Comparison of ENCODE assay signal across 8 cellular contexts in the genomic region with DNA sequence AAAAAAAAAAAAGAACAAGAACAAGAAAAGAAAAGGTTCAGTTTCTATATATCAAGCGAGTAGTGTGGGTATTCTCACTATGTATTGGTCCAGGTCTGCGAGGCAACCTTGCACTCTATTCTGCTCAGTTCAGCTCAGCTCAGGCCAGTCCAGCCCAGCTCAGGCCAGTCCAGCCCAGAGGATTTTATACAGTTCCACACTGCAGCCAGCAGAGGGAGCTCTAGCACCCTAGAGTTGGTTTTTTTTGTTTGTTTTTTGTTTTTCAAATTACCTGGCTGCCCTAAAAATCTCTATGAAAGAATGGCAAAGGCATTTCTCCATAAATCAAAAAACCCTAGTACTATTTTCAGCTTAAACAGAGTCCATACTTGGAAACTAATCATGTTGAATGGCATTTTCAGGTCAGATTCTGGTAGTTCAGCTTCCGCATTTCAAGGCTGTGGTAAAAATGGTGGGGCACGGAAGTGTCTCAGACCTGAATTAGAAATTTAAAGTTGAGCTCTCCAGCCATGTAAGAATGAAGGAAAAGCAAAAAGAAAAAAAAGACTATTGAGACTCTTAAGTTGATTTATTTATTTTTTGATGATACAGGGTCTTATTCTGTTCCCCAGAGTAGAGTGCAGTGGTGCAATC. TPM values are rescaled to one million over a fixed set of nuclear protein-coding genes. Genes with fewer than 3 reads are reported as not detected.
A peak's percentile ranks its signal among the peaks of the same experiment; 100 is the strongest.
DNase-seq lines count a peak whose midpoint lies in the region; ATAC-seq and TF ChIP-seq lines count a peak whose summit lies in the region.

No MANE protein-coding gene starts in this region.

- TF ChIP-seq CTCF in lower leg skin (IDR thresholded peaks at IDR 0.05), result peak in 1 of 3 donors; percentile 18

- peaks cover 40% of the 10 kb centered on the region for H3K36me3 Mint-ChIP-seq in activated naive CD8-positive, alpha-beta T cell treated with anti-CD3 and anti-CD28 coated beads, Interleukin-2, amount 10 ng/mL, durations not matched to agents 7 days and 5 days

- ATAC-seq in HG02981 (IDR thresholded peaks at IDR 0.05; ENCODE audit: unreplicated experiment) (peak; percentile 54), left ventricle myocardium superior (peak; percentile 74), sciatic nerve (peak; percentile 88), HG03108 (IDR thresholded peaks at IDR 0.05; ENCODE audit: unreplicated experiment) (no peak)
- peak; percentile 67 for ATAC-seq in activated naive CD8-positive, alpha-beta T cell treated with anti-CD3 and anti-CD28 coated beads, Interleukin-2, amount 10 ng/mL, durations not matched to agents 7 days and 5 days (ENCODE audit: low read depth)

- peaks cover 3% of the 10 kb centered on the region for H3K4me1 Mint-ChIP-seq in activated naive CD8-positive, alpha-beta T cell treated with anti-CD3 and anti-CD28 coated beads, Interleukin-2, amount 10 ng/mL, durations not matched to agents 7 days and 5 days

- no peak for TF ChIP-seq POLR2A in lower leg skin (IDR thresholded peaks at IDR 0.05)

- no peak overlapping the region for H3K4me3 ChIP-seq in lower leg skin (ENCODE audit: low read depth, poor library complexity, severe bottlenecking)

- no peaks in the 10 kb centered on the region for H3K9me3 Mint-ChIP-seq in activated naive CD8-positive, alpha-beta T cell treated with anti-CD3 and anti-CD28 coated beads, Interleukin-2, amount 10 ng/mL, durations not matched to agents 7 days and 5 days

- H3K27me3 Mint-ChIP-seq in activated naive CD8-positive, alpha-beta T cell treated with anti-CD3 and anti-CD28 coated beads, Interleukin-2, amount 10 ng/mL, durations not matched to agents 7 days and 5 days, result no peaks in the 10 kb centered on the region

- POLR2A ChIA-PET in activated naive CD8-positive, alpha-beta T cell treated with anti-CD3 and anti-CD28 coated beads, Interleukin-2, amount 10 ng/mL, durations not matched to agents 7 days and 5 days (lab: Charles Lee), result no interaction called here

- intact Hi-C loops in left ventricle myocardium superior (cut with micrococcal nuclease), result loop anchor here (5.0 kb wide), 1 partner anchor 280 kb away; no protein-coding TSS in a partner anchor
- intact Hi-C loops in sciatic nerve (cut with DNase I), result loop anchor here (5.0 kb wide), 1 partner anchor 260 kb away; no protein-coding TSS in a partner anchor
- intact Hi-C loops in lower leg skin (cut with DNase I; ENCODE audit: low total_unique reads), result no loop called here

- WGBS in lower leg skin, 2 donors, result 67 to 68% methylated on average over 4 of the region's 4 CpGs

- DNase-seq in ELF-1 (ENCODE audit: low read depth, low spot score), result peak; percentile 73
- peak; percentile 63 for DNase-seq in RPMI8226
- DNase-seq in activated naive CD8-positive, alpha-beta T cell treated with anti-CD3 and anti-CD28 coated beads, Interleukin-2, amount 10 ng/mL, durations not matched to agents 7 days and 5 days, result no peak
- peak; percentile 53 for DNase-seq in left ventricle myocardium superior
- peak; percentile 71 for DNase-seq in sciatic nerve (ENCODE audit: low spot score)
- DNase-seq in lower leg skin (ENCODE audit: low spot score in 2 of 2), result no peak

- no peak overlapping the region for H3K4me3 Mint-ChIP-seq in activated naive CD8-positive, alpha-beta T cell treated with anti-CD3 and anti-CD28 coated beads, Interleukin-2, amount 10 ng/mL, durations not matched to agents 7 days and 5 days

- H3K27ac Mint-ChIP-seq in activated naive CD8-positive, alpha-beta T cell treated with anti-CD3 and anti-CD28 coated beads, Interleukin-2, amount 10 ng/mL, durations not matched to agents 7 days and 5 days, result no peak overlapping the region

RNA-seq across cellular contexts. Expression of a gene that starts 55.2 kb away (rescaled TPM):
- total RNA-seq in activated naive CD8-positive, alpha-beta T cell treated with anti-CD3 and anti-CD28 coated beads, Interleukin-2, amount 10 ng/mL, durations not matched to agents 7 days and 5 days, result 1 to 10 TPM; 2.5 to 3.1 TPM
- total RNA-seq in left ventricle myocardium superior (5.3 TPM), sciatic nerve (8.8 TPM), lower leg skin (1 to 10 TPM in 3 of 4 donors, under 1 TPM in 1; 0.42 to 9.2 (median 2.1) TPM)

Comparison
In these comparisons a context has a peak if more than half of its experiments do, and no peak if none do; other contexts are left out.
1. DNase-seq: peak in ELF-1 (single experiment), RPMI8226 (single experiment), left ventricle myocardium superior (single experiment) and sciatic nerve (single experiment); none in activated naive CD8-positive, alpha-beta T cell treated with anti-CD3 and anti-CD28 coated beads, Interleukin-2, amount 10 ng/mL, durations not matched to agents 7 days and 5 days (single experiment) and lower leg skin (0 of 2).